Comparison of ENCODE assay signal across 8 cellular contexts in the genomic region with DNA sequence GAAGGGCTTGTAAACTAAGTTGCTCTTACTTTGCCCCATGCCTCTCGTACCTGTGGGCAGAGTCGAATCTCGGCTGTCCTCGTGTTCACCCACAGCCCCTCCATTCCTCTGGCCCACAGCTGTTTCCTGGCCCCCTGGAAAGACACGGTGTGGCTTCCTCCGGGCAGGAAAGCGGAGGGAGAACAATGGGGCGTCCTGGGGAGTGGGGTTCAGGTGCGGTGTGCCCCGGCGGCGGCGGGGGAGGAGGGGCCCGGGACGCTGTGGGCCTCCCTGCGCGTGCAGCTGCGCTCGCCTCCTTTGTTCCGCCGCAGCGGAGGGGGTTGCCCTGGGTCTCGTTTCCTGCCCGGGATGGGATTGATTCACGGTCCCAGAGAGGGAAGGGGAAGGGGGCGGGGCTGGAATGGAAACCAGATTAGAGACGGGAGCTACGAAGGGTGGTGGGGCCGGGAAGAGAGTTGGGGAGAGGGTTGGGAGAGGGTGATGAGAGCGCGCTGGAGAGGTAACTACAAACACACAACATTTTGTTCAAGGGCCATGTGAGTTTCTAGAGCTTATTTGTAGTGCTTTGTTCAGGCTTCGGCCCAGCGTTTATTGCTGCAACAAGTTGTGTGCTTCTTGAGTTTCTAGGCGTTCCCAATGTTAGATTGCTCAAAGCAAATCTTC. TPM values are rescaled to one million over a fixed set of nuclear protein-coding genes. Genes with fewer than 3 reads are reported as not detected.
DNase-seq lines count a peak whose midpoint lies in the region; ATAC-seq and TF ChIP-seq lines count a peak whose summit lies in the region.

No MANE protein-coding gene starts in this region.

- TF ChIP-seq POLR2A in ovary (IDR thresholded peaks at IDR 0.05): no peak

- H3K36me3 ChIP-seq in Caco-2 (ENCODE audit: control insufficient read depth, insufficient read depth, low read length): no peaks in the 10 kb centered on the region; the same call in 1 of the 2 replicates
- H3K36me3 ChIP-seq in HEK293 (ENCODE audit: control insufficient read depth in 2 of 2, insufficient read depth in 1 of 2, low read length in 2 of 2): no peaks in the 10 kb centered on the region
- H3K36me3 ChIP-seq in ovary: no peaks in the 10 kb centered on the region

- TF ChIP-seq CTCF in Caco-2 (IDR thresholded peaks at IDR 0.05; ENCODE audit: insufficient read depth in 1 of 2, low read depth in 1 of 2, low read length in 1 of 2, severe bottlenecking in 1 of 2, unreplicated experiment in 1 of 2) (no peak), HEK293 (tag by site-specific recombination; IDR thresholded peaks at IDR 0.05) (no peak), ovary (IDR thresholded peaks at IDR 0.05) (no peak)

- POLR2A ChIA-PET in Caco-2 (lab: Charles Lee): interaction anchor here (0.6 kb wide), 1 partner anchor 74 kb away, joined by 3 read pairs; no protein-coding TSS in a partner anchor
- POLR2A ChIA-PET in HEK293 (lab: Yijun Ruan, JAX): interaction anchor here (0.7 to 1.3 kb wide), 6 partner anchors 9 to 77 kb away, joined by 4 to 8 read pairs (median 6); no protein-coding TSS in a partner anchor

- ATAC-seq in Right ventricle myocardium superior (ENCODE audit: poor library complexity) (peak; percentile 65), HG03460 (IDR thresholded peaks at IDR 0.05; ENCODE audit: unreplicated experiment) (no peak)

- H3K27ac ChIP-seq in HEK293 (ENCODE audit: extremely low read depth, low read depth, low read length) (peak overlapping the region; percentile 94), ovary (peak overlapping the region; percentile 17 to 59)

- CTCF ChIA-PET in Caco-2 (lab: Charles Lee) (interaction anchor here (0.6 to 2.0 kb wide), 6 partner anchors 24 to 194 kb away, joined by 3 to 7 read pairs (median 4); no protein-coding TSS in a partner anchor), HEK293 (lab: Yijun Ruan, JAX) (interaction anchor here (0.6 to 1.2 kb wide), 8 partner anchors 14 to 275 kb away, joined by 3 to 6 read pairs (median 4); no protein-coding TSS in a partner anchor)

- TF ChIP-seq EP300 in ovary (IDR thresholded peaks at IDR 0.05): no peak

- 1 to 2% (median 1%) methylated on average over 31 to 34 of the region's 34 CpGs for WGBS in ovary, 3 donors

- H3K27ac Mint-ChIP-seq in Caco-2 (ENCODE audit: unreplicated experiment): peak overlapping the region; percentile 86
- H3K27ac Mint-ChIP-seq in activated T-helper 2 cell treated with anti-CD3 and anti-CD28 coated beads, Interferon-gamma antibody, Interleukin-2, Interleukin-4, amounts not matched to agents 10 μg/mL and 5 μg/mL and 100 μg/mL, durations not matched to agents 14 hours and 24 hours and 36 hours: peak overlapping the region; percentile 9

- peak; percentile 85 to 87 for DNase-seq in Caco-2
- peak; percentile 72 for DNase-seq in NCI-H510A treated with DMSO at 0.1 percent for 48 hours (lab: John Stamatoyannopoulos, UW)
- no peak for DNase-seq in activated T-helper 2 cell treated with anti-CD3 and anti-CD28 coated beads, Interferon-gamma antibody, Interleukin-2, Interleukin-4, amounts not matched to agents 10 μg/mL and 5 μg/mL and 100 μg/mL, durations not matched to agents 14 hours and 24 hours and 36 hours (ENCODE audit: low spot score)
- DNase-seq in Right ventricle myocardium superior: peak; percentile 76
- DNase-seq in ovary: peak; percentile 61 to 77 (median 76)
- DNase-seq in HUDEP-2 (lab: John Stamatoyannopoulos, UW; ENCODE audit: unreplicated experiment in 76 of 76): no peak

- H3K9me3 Mint-ChIP-seq in Caco-2 (ENCODE audit: unreplicated experiment): no peaks in the 10 kb centered on the region
- H3K9me3 Mint-ChIP-seq in activated T-helper 2 cell treated with anti-CD3 and anti-CD28 coated beads, Interferon-gamma antibody, Interleukin-2, Interleukin-4, amounts not matched to agents 10 μg/mL and 5 μg/mL and 100 μg/mL, durations not matched to agents 14 hours and 24 hours and 36 hours: no peaks in the 10 kb centered on the region

- peak overlapping the region; percentile 94 for H3K4me3 Mint-ChIP-seq in Caco-2 (ENCODE audit: unreplicated experiment)
- peak overlapping the region; percentile 81 for H3K4me3 Mint-ChIP-seq in activated T-helper 2 cell treated with anti-CD3 and anti-CD28 coated beads, Interferon-gamma antibody, Interleukin-2, Interleukin-4, amounts not matched to agents 10 μg/mL and 5 μg/mL and 100 μg/mL, durations not matched to agents 14 hours and 24 hours and 36 hours (ENCODE audit: low read depth)

- H3K4me1 Mint-ChIP-seq in Caco-2 (ENCODE audit: low read depth, unreplicated experiment): peaks cover 34% of the 10 kb centered on the region
- H3K4me1 Mint-ChIP-seq in activated T-helper 2 cell treated with anti-CD3 and anti-CD28 coated beads, Interferon-gamma antibody, Interleukin-2, Interleukin-4, amounts not matched to agents 10 μg/mL and 5 μg/mL and 100 μg/mL, durations not matched to agents 14 hours and 24 hours and 36 hours (ENCODE audit: low read depth): peaks cover 12% of the 10 kb centered on the region

- H3K4me3 ChIP-seq in Caco-2 (ENCODE audit: low read depth, low read length): peak overlapping the region; percentile 85
- H3K4me3 ChIP-seq in HEK293 (ENCODE audit: low read depth, low read length): peak overlapping the region; percentile 83
- H3K4me3 ChIP-seq in ovary: peak overlapping the region; percentile 47

- H3K36me3 Mint-ChIP-seq in Caco-2 (ENCODE audit: insufficient read depth, unreplicated experiment): peaks cover 30% of the 10 kb centered on the region
- no peaks in the 10 kb centered on the region for H3K36me3 Mint-ChIP-seq in activated T-helper 2 cell treated with anti-CD3 and anti-CD28 coated beads, Interferon-gamma antibody, Interleukin-2, Interleukin-4, amounts not matched to agents 10 μg/mL and 5 μg/mL and 100 μg/mL, durations not matched to agents 14 hours and 24 hours and 36 hours (ENCODE audit: low read depth)

- BruUV-seq in Caco-2 (replicated peaks; lab: Mats Ljungman, UMichigan): no TSS peak

- H3K4me1 ChIP-seq in Caco-2 (peaks cover 37% of the 10 kb centered on the region), HEK293 (ENCODE audit: control insufficient read depth, insufficient read depth, low read length) (peaks cover 30% of the 10 kb centered on the region), ovary (ENCODE audit: insufficient read depth) (peaks cover 10% of the 10 kb centered on the region)

- no peaks in the 10 kb centered on the region for H3K27me3 Mint-ChIP-seq in Caco-2 (ENCODE audit: insufficient read depth, unreplicated experiment)
- H3K27me3 Mint-ChIP-seq in activated T-helper 2 cell treated with anti-CD3 and anti-CD28 coated beads, Interferon-gamma antibody, Interleukin-2, Interleukin-4, amounts not matched to agents 10 μg/mL and 5 μg/mL and 100 μg/mL, durations not matched to agents 14 hours and 24 hours and 36 hours (ENCODE audit: low read depth): peaks cover 28% of the 10 kb centered on the region

- intact Hi-C loops in Caco-2 (cut with micrococcal nuclease; ENCODE audit: unreplicated experiment): loop anchor here (1.0 to 2.0 kb wide), 5 partner anchors 27 to 255 kb away; no protein-coding TSS in a partner anchor
- intact Hi-C loops in activated T-helper 2 cell treated with anti-CD3 and anti-CD28 coated beads, Interferon-gamma antibody, Interleukin-2, Interleukin-4, amounts not matched to agents 10 μg/mL and 5 μg/mL and 100 μg/mL, durations not matched to agents 14 hours and 24 hours and 36 hours (cut with micrococcal nuclease): loop anchor here (2.0 kb wide), 1 partner anchor 81 kb away; no protein-coding TSS in a partner anchor
- intact Hi-C loops in Right ventricle myocardium superior (cut with DNase I): loop anchor here (10.0 kb wide), 1 partner anchor 119 kb away; no protein-coding TSS in a partner anchor
- intact Hi-C loops in ovary (cut with DNase I): loop anchor here in 3 of 4 donors (5.0 to 10.0 kb wide), 3 partner anchors 59 to 259 kb away; no protein-coding TSS in a partner anchor

- H3K9me3 ChIP-seq in Caco-2 (no peaks in the 10 kb centered on the region), HEK293 (ENCODE audit: control insufficient read depth, insufficient read depth, low read depth, low read length) (no peaks in the 10 kb centered on the region), ovary (no peaks in the 10 kb centered on the region)

- no peaks in the 10 kb centered on the region for H3K27me3 ChIP-seq in Caco-2 (replicated peaks; ENCODE audit: control insufficient read depth, insufficient read depth, low read length)
- no peaks in the 10 kb centered on the region for H3K27me3 ChIP-seq in ovary

TF ChIP-seq in HEK293, 187 proteins besides CTCF, POLR2A, EP300 and RAD21 (continues in another document):
- TF ChIP-seq ZNF791 (tag by site-specific recombination; IDR thresholded peaks at IDR 0.05): no peak
- TF ChIP-seq ZNF449 (tag by site-specific recombination; IDR thresholded peaks at IDR 0.05): no peak
- TF ChIP-seq ZNF585B (tag by site-specific recombination; IDR thresholded peaks at IDR 0.05): no peak
- TF ChIP-seq KLF7 (tag by site-specific recombination; IDR thresholded peaks at IDR 0.05; ENCODE audit: borderline replicate concordance): no peak; the same call in 1 of the 2 replicates
- no peak for TF ChIP-seq ZNF626 (tag by site-specific recombination; IDR thresholded peaks at IDR 0.05)
- TF ChIP-seq ZNF658 (tag by site-specific recombination; IDR thresholded peaks at IDR 0.05): no peak

RNA-seq across cellular contexts. Expression of gene MYO1B, which starts 0.8 kb away (rescaled TPM):
- total RNA-seq in Caco-2 (2022) (80.3 and 83.4 TPM in 2 replicates), Right ventricle myocardium superior (16.8 TPM), ovary (10 to 100 TPM; 17.6 to 34.7 (median 27.3) TPM)
- total RNA-seq in activated T-helper 2 cell treated with anti-CD3 and anti-CD28 coated beads, Interferon-gamma antibody, Interleukin-2, Interleukin-4, amounts not matched to agents 10 μg/mL and 5 μg/mL and 100 μg/mL, durations not matched to agents 14 hours and 24 hours and 36 hours: 7.0 and 12.2 TPM in 2 replicates
- 10 to 100 TPM; 15.8 to 32.1 TPM for polyA plus RNA-seq in ovary

Comparison
In these comparisons a context has a peak if more than half of its experiments do, and no peak if none do; other contexts are left out.
1. DNase-seq: peak in Caco-2 (2 of 2), NCI-H510A treated with DMSO at 0.1 percent for 48 hours (single experiment), Right ventricle myocardium superior (single experiment) and ovary (5 of 5); none in activated T-helper 2 cell treated with anti-CD3 and anti-CD28 coated beads, Interferon-gamma antibody, Interleukin-2, Interleukin-4, amounts not matched to agents 10 μg/mL and 5 μg/mL and 100 μg/mL, durations not matched to agents 14 hours and 24 hours and 36 hours (single experiment) and HUDEP-2 (0 of 76).
2. Peak in every context shown above with its lines, with median percentiles within 50 percentile points of each other: H3K4me3 ChIP-seq.